Comparison of ENCODE assay signal across 2 cellular contexts in the genomic region with DNA sequence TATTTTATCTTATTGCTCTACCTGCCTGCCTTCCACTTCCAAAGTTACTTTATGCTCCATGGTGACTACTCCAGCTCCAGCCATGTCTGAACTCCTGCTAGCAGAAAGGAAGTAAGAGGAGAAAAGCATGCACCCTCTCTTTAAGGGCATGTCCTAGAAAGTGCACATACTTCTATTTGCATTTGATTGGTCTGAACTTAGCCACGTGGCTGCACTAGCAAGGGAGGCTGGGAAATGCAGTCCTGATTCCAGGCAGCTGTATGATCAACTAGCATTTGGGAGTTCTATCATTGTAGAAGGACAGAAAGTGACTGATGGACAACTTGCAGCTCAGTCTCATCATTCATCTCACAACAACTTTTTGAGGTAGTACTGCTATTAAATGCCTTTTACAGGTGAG.
TF ChIP-seq lines count a peak whose summit lies in the region.

No MANE protein-coding gene starts in this region.

TF ChIP-seq in SK-N-SH, 30 proteins besides CTCF, POLR2A, EP300 and RAD21:
- TF ChIP-seq TAF1 (IDR thresholded peaks at IDR 0.05; ENCODE audit: borderline replicate concordance, low read depth, low read length) (no peak), USF1 (IDR thresholded peaks at IDR 0.05; ENCODE audit: borderline replicate concordance, low read depth) (peak; percentile 88)
- TF ChIP-seq, protein P1, sequence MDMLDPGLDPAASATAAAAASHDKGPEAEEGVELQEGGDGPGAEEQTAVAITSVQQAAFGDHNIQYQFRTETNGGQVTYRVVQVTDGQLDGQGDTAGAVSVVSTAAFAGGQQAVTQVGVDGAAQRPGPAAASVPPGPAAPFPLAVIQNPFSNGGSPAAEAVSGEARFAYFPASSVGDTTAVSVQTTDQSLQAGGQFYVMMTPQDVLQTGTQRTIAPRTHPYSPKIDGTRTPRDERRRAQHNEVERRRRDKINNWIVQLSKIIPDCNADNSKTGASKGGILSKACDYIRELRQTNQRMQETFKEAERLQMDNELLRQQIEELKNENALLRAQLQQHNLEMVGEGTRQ (IDR thresholded peaks at IDR 0.05; ENCODE audit: borderline replicate concordance, low read depth, low read length): peak; percentile 34; the same call in 1 of the 2 replicates

TF ChIP-seq in HepG2, 621 proteins besides CTCF, POLR2A, EP300 and RAD21:
- TF ChIP-seq POLR2AphosphoS5 (IDR thresholded peaks at IDR 0.05; ENCODE audit: low read depth, low read length) (no peak), THAP11 (CRISPR knock-in tag; IDR thresholded peaks at IDR 0.05) (peak; percentile 79), ZMAT3 (CRISPR knock-in tag; conservative IDR thresholded peaks at IDR 0.05) (no peak), ZFP62 (CRISPR knock-in tag; IDR thresholded peaks at IDR 0.05) (no peak), ZFP82 (CRISPR knock-in tag; IDR thresholded peaks at IDR 0.05; ENCODE audit: borderline replicate concordance) (no peak), NFYC (CRISPR knock-in tag; IDR thresholded peaks at IDR 0.05) (peak; percentile 51; the same call in 1 of the 2 replicates), ZNF451 (CRISPR knock-in tag; IDR thresholded peaks at IDR 0.05) (no peak), KLF9 (CRISPR knock-in tag; IDR thresholded peaks at IDR 0.05; ENCODE audit: low read depth) (no peak), NFYB (CRISPR knock-in tag; IDR thresholded peaks at IDR 0.05) (0 out of 2 replicates have a peak, but pooled peaks have one; percentile 24), ZNF382 (CRISPR knock-in tag; IDR thresholded peaks at IDR 0.05; ENCODE audit: borderline replicate concordance) (no peak), HHEX (CRISPR knock-in tag; IDR thresholded peaks at IDR 0.05) (no peak), ZNF143 (CRISPR knock-in tag; IDR thresholded peaks at IDR 0.05) (peak; percentile 82), KAT7 (CRISPR knock-in tag; IDR thresholded peaks at IDR 0.05; ENCODE audit: borderline replicate concordance) (no peak)
